2 cellular contexts compared by ENCODE assay signal in the genomic region with DNA sequence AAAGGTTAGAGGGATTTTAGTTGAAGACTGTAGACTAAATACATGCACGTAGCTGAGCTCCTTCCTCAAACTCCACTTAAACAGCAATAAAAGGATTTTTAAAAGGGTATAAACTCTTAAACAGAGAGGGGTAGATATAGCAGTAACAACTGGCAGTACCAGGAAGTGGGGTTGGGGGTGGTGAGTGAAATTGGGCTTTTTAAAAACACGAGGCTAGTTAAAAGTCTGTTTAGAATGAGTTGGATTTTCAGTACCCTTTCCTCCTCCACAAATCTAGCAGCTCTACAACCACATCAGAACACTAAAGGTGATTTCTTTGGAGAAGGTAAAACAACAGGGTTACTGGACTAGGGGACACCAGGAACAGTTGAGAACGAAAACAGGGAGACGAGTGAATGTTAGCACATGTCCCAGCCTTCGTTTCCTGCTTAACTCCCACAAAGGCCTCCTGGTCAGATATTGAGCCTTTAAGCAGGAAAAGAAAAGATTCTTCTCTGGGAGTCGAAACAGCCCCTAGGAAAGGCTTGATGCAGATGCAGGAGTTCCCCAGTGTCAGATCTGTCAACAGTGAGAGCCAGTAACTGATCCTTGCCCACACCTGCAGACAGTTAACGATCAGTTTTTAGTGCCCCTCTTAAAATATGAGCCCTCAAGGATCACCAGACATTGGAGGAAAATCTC.
TF ChIP-seq lines count a peak whose summit lies in the region.

No MANE protein-coding gene starts in this region.

TF ChIP-seq in GM23338, 12 proteins besides CTCF, POLR2A, EP300 and RAD21 (continues in another document):
- TF ChIP-seq ZNF462 (CRISPR knock-in tag; IDR thresholded peaks at IDR 0.05): no peak
- TF ChIP-seq, protein P1, sequence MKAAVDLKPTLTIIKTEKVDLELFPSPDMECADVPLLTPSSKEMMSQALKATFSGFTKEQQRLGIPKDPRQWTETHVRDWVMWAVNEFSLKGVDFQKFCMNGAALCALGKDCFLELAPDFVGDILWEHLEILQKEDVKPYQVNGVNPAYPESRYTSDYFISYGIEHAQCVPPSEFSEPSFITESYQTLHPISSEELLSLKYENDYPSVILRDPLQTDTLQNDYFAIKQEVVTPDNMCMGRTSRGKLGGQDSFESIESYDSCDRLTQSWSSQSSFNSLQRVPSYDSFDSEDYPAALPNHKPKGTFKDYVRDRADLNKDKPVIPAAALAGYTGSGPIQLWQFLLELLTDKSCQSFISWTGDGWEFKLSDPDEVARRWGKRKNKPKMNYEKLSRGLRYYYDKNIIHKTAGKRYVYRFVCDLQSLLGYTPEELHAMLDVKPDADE (IDR thresholded peaks at IDR 0.05): no peak
- TF ChIP-seq JUNB (IDR thresholded peaks at IDR 0.05; ENCODE audit: unreplicated experiment): no peak
- TF ChIP-seq ZNF114 (CRISPR knock-in tag; IDR thresholded peaks at IDR 0.05): no peak
- TF ChIP-seq CREB1 (CRISPR knock-in tag; IDR thresholded peaks at IDR 0.05; ENCODE audit: low read depth): no peak
- TF ChIP-seq EZH2phosphoT487 (IDR thresholded peaks at IDR 0.05; ENCODE audit: unreplicated experiment): no peak
- no peak for TF ChIP-seq NANOG (IDR thresholded peaks at IDR 0.05; ENCODE audit: borderline replicate concordance)
- no peak for TF ChIP-seq POLR2AphosphoS5 (IDR thresholded peaks at IDR 0.05; ENCODE audit: low read depth)
- no peak for TF ChIP-seq ZNF331 (CRISPR knock-in tag; IDR thresholded peaks at IDR 0.05; ENCODE audit: low read depth)
- TF ChIP-seq EZH2 (IDR thresholded peaks at IDR 0.05; ENCODE audit: low read depth, unreplicated experiment): no peak
- TF ChIP-seq STAT1 (IDR thresholded peaks at IDR 0.05; ENCODE audit: unreplicated experiment): no peak

TF ChIP-seq in K562, 482 proteins besides CTCF, POLR2A, EP300 and RAD21:
- TF ChIP-seq ZNF274 (IDR thresholded peaks at IDR 0.05; ENCODE audit: borderline replicate concordance, low read depth, low read length): no peak
- TF ChIP-seq, protein P2, sequence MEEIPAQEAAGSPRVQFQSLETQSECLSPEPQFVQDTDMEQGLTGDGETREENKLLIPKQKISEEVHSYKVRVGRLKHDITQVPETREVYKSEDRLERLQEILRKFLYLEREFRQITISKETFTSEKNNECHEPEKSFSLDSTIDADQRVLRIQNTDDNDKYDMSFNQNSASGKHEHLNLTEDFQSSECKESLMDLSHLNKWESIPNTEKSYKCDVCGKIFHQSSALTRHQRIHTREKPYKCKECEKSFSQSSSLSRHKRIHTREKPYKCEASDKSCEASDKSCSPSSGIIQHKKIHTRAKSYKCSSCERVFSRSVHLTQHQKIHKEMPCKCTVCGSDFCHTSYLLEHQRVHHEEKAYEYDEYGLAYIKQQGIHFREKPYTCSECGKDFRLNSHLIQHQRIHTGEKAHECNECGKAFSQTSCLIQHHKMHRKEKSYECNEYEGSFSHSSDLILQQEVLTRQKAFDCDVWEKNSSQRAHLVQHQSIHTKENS (CRISPR knock-in tag; IDR thresholded peaks at IDR 0.05): no peak
- TF ChIP-seq SMARCE1 (IDR thresholded peaks at IDR 0.05): no peak
- TF ChIP-seq CBX3 (IDR thresholded peaks at IDR 0.05; ENCODE audit: borderline replicate concordance in 1 of 2, low read length in 2 of 2): no peak
- TF ChIP-seq CHCHD3 (CRISPR knock-in tag; IDR thresholded peaks at IDR 0.05): no peak
- no peak for TF ChIP-seq NUFIP1 (IDR thresholded peaks at IDR 0.05; ENCODE audit: partially characterized antibody)
- no peak for TF ChIP-seq ZNF586 (CRISPR knock-in tag; conservative IDR thresholded peaks at IDR 0.05)
- TF ChIP-seq, protein P3, sequence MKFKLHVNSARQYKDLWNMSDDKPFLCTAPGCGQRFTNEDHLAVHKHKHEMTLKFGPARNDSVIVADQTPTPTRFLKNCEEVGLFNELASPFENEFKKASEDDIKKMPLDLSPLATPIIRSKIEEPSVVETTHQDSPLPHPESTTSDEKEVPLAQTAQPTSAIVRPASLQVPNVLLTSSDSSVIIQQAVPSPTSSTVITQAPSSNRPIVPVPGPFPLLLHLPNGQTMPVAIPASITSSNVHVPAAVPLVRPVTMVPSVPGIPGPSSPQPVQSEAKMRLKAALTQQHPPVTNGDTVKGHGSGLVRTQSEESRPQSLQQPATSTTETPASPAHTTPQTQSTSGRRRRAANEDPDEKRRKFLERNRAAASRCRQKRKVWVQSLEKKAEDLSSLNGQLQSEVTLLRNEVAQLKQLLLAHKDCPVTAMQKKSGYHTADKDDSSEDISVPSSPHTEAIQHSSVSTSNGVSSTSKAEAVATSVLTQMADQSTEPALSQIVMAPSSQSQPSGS (CRISPR knock-in tag; IDR thresholded peaks at IDR 0.05): no peak
- TF ChIP-seq RNF2 (IDR thresholded peaks at IDR 0.05): no peak
- TF ChIP-seq FIP1L1 (IDR thresholded peaks at IDR 0.05; ENCODE audit: low read depth, low read length, poor library complexity, severe bottlenecking): no peak
- no peak for TF ChIP-seq CREB5 (CRISPR knock-in tag; IDR thresholded peaks at IDR 0.05)
